2 cellular contexts compared by ENCODE assay signal in the genomic region with DNA sequence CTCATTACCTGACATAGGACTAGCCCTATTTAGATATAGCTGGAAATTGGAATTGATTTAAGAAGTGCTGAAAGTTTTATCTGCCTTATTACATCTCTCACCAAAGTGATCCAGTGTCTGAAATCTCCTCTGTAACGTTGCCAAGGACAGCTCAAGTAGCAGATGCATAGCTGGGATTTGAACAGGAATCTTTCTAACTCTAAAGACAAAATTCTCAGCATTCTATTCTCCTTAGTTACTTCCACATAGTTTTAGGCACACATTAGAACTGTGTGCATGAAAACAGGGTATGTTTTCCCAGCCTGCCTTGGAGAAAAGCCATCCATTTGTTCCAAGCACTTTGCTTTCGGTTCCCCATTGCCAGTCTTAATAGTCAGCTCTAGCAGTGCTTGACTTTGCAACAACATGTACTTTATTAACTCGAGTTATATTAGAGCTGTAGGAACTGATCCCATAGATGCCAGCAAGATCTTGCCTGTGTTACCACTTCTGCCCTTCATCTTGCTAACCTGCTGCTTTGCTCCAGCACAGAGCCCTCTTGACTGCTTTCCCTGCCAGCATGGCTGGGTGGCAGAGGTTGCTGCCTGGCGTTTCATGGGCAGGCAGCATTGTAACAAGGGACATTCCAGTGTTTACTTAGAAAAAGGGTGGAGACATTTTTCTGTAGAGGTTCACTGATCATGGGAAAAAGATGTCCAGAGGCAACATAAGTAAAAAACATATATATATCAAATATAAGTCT.
TF ChIP-seq lines count a peak whose summit lies in the region.

No MANE protein-coding gene starts in this region.

TF ChIP-seq in IMR-90, 13 proteins besides CTCF, POLR2A, EP300 and RAD21:
- TF ChIP-seq SMC3 (IDR thresholded peaks at IDR 0.05; ENCODE audit: low read depth, low read length) = no peak
- no peak for TF ChIP-seq MXI1 (IDR thresholded peaks at IDR 0.05; ENCODE audit: borderline replicate concordance, low read depth, low read length)
- TF ChIP-seq CHD1 (IDR thresholded peaks at IDR 0.05; ENCODE audit: low read depth, low read length) = no peak
- TF ChIP-seq MAFK (IDR thresholded peaks at IDR 0.05; ENCODE audit: low read depth, low read length) = no peak
- TF ChIP-seq NFE2L2 (IDR thresholded peaks at IDR 0.05; ENCODE audit: low read depth, low read length) = no peak
- TF ChIP-seq MAZ (IDR thresholded peaks at IDR 0.05; ENCODE audit: borderline replicate concordance, low read depth, low read length) = no peak
- no peak for TF ChIP-seq CEBPB (IDR thresholded peaks at IDR 0.05; ENCODE audit: low read depth, low read length)
- TF ChIP-seq, protein P1, sequence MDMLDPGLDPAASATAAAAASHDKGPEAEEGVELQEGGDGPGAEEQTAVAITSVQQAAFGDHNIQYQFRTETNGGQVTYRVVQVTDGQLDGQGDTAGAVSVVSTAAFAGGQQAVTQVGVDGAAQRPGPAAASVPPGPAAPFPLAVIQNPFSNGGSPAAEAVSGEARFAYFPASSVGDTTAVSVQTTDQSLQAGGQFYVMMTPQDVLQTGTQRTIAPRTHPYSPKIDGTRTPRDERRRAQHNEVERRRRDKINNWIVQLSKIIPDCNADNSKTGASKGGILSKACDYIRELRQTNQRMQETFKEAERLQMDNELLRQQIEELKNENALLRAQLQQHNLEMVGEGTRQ (IDR thresholded peaks at IDR 0.05; ENCODE audit: low read depth, low read length) = no peak
- no peak for TF ChIP-seq FOS (IDR thresholded peaks at IDR 0.05; ENCODE audit: low read depth, low read length)
- TF ChIP-seq RCOR1 (IDR thresholded peaks at IDR 0.05; ENCODE audit: insufficient replicate concordance, low read length) = no peak
- TF ChIP-seq, protein P2, sequence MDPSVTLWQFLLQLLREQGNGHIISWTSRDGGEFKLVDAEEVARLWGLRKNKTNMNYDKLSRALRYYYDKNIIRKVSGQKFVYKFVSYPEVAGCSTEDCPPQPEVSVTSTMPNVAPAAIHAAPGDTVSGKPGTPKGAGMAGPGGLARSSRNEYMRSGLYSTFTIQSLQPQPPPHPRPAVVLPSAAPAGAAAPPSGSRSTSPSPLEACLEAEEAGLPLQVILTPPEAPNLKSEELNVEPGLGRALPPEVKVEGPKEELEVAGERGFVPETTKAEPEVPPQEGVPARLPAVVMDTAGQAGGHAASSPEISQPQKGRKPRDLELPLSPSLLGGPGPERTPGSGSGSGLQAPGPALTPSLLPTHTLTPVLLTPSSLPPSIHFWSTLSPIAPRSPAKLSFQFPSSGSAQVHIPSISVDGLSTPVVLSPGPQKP (IDR thresholded peaks at IDR 0.05; ENCODE audit: borderline replicate concordance, low read depth, low read length) = no peak
- no peak for TF ChIP-seq BHLHE40 (IDR thresholded peaks at IDR 0.05; ENCODE audit: low read depth, low read length)
- no peak for TF ChIP-seq RFX5 (IDR thresholded peaks at IDR 0.05; ENCODE audit: low read depth, low read length)

TF ChIP-seq in H1, 55 proteins besides CTCF, POLR2A, EP300 and RAD21:
- TF ChIP-seq TAF7 (optimal IDR thresholded peaks at IDR 0.05; ENCODE audit: borderline replicate concordance, low read depth, low read length) = no peak
- TF ChIP-seq CEBPB (IDR thresholded peaks at IDR 0.05; ENCODE audit: low read depth, low read length) = no peak
- TF ChIP-seq ZNF274 (IDR thresholded peaks at IDR 0.05; ENCODE audit: borderline replicate concordance, extremely low read depth, low read length) = no peak
- no peak for TF ChIP-seq CTBP2 (IDR thresholded peaks at IDR 0.05; ENCODE audit: borderline replicate concordance, insufficient read depth, insufficient read length, low read length)
- TF ChIP-seq CBX5 (IDR thresholded peaks at IDR 0.05; ENCODE audit: low read depth, low read length) = no peak
- TF ChIP-seq HDAC6 (IDR thresholded peaks at IDR 0.05; ENCODE audit: low read depth, low read length) = no peak
- no peak for TF ChIP-seq SP2 (IDR thresholded peaks at IDR 0.05; ENCODE audit: low read length)
- TF ChIP-seq KDM5A (IDR thresholded peaks at IDR 0.05; ENCODE audit: low read length) = no peak
- TF ChIP-seq TCF12 (IDR thresholded peaks at IDR 0.05; ENCODE audit: low read depth, low read length) = no peak
- TF ChIP-seq BRCA1 (IDR thresholded peaks at IDR 0.05; ENCODE audit: low read depth, low read length) = no peak
- TF ChIP-seq JUND (IDR thresholded peaks at IDR 0.05; ENCODE audit: low read length) = no peak
- no peak for TF ChIP-seq SP1 (IDR thresholded peaks at IDR 0.05; ENCODE audit: low read depth, low read length)
- TF ChIP-seq GABPA (IDR thresholded peaks at IDR 0.05; ENCODE audit: borderline replicate concordance, insufficient read depth, low read length) = no peak
- no peak for TF ChIP-seq TEAD4 (IDR thresholded peaks at IDR 0.05; ENCODE audit: low read depth, low read length)
- no peak for TF ChIP-seq MAFK (IDR thresholded peaks at IDR 0.05; ENCODE audit: low read depth, low read length)
- TF ChIP-seq SIX5 (IDR thresholded peaks at IDR 0.05; ENCODE audit: low read depth, low read length) = no peak
- TF ChIP-seq, protein P3, sequence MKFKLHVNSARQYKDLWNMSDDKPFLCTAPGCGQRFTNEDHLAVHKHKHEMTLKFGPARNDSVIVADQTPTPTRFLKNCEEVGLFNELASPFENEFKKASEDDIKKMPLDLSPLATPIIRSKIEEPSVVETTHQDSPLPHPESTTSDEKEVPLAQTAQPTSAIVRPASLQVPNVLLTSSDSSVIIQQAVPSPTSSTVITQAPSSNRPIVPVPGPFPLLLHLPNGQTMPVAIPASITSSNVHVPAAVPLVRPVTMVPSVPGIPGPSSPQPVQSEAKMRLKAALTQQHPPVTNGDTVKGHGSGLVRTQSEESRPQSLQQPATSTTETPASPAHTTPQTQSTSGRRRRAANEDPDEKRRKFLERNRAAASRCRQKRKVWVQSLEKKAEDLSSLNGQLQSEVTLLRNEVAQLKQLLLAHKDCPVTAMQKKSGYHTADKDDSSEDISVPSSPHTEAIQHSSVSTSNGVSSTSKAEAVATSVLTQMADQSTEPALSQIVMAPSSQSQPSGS (IDR thresholded peaks at IDR 0.05; ENCODE audit: low read length) = no peak
